13 cellular contexts compared by ENCODE assay signal in genomic region chr17:31491794-31492171, GRCh38.
DNase-seq lines count a peak whose midpoint lies in the region; ATAC-seq, FAIRE-seq and TF ChIP-seq lines count a peak whose summit lies in the region.
"Had no signal": no experiment of that assay in that cellular context is flagged by ENCODE, and none has a peak within 500 bp of the region (broad histone marks: within the 10 kb centered on the region; RNA-seq: fewer than 3 reads in every experiment).

No MANE protein-coding gene starts in this region.

- peak overlapping the region in 1 of 2 experiments; percentile 76; a peak in 2 of 4 replicates for H3K9ac ChIP-seq in K562 (ENCODE audit: insufficient read depth in 1 of 2, low read depth in 2 of 2, low read length in 2 of 2)
- peak overlapping the region; percentile 65 for H3K9ac ChIP-seq in neuronal stem cell (ENCODE audit: low read depth, low read length, poor library complexity)

- no peak for FAIRE-seq in K562 (lab: Jason Lieb, UNC)

- no peak overlapping the region for H4K8ac ChIP-seq in neuronal stem cell (ENCODE audit: low read depth, low read length)

- ATAC-seq in CD8-positive, alpha-beta T cell, result no peak
- ATAC-seq in K562, result no peak
- ATAC-seq in HG02678 (IDR thresholded peaks at IDR 0.05; ENCODE audit: unreplicated experiment), result no peak
- ATAC-seq in HG02938 (IDR thresholded peaks at IDR 0.05; ENCODE audit: unreplicated experiment), result no peak
- ATAC-seq: foreskin keratinocyte, left lobe of liver had no signal

- 76% methylated on average over 13 of the region's 13 CpGs for WGBS in K562 (ENCODE audit: insufficient coverage, low coverage, missing lambda C conversion rate)
- no CpG with 5 or more reads among the region's 13 CpGs for WGBS in neuronal stem cell (ENCODE audit: extremely low coverage in 2 of 2, insufficient read length in 2 of 2, insufficient replicate concordance in 1 of 2), 2 donors

- no peak for TF ChIP-seq RAD21 in K562 (CRISPR knock-in tag; conservative IDR thresholded peaks at IDR 0.05 in 1 of 2, IDR thresholded peaks at IDR 0.05 in 1 of 2)

- POLR2A ChIA-PET in CD8-positive, alpha-beta T cell (lab: Charles Lee), result interaction anchor here (9.5 kb wide), 1 partner anchor 19 kb away, joined by 172 read pairs; no protein-coding TSS in a partner anchor
- POLR2A ChIA-PET in K562 (lab: Yijun Ruan, JAX), result interaction anchor here (1.0 kb wide), 1 partner anchor 8 kb away, joined by 4 read pairs; no protein-coding TSS in a partner anchor

- no peak overlapping the region for H3K18ac ChIP-seq in neuronal stem cell (ENCODE audit: low read length)

- no peaks in the 10 kb centered on the region for H3K27me3 Mint-ChIP-seq in CD8-positive, alpha-beta T cell (ENCODE audit: low read depth)

- no peak for DNase-seq in CD8-positive, alpha-beta T cell
- peak in 1 of 2 experiments; percentile 15 for DNase-seq in HL-60 (ENCODE audit: low read depth in 1 of 2, low spot score in 1 of 2)
- DNase-seq in K562 (ENCODE audit: extremely low read depth in 1 of 4, low spot score in 3 of 4), result no peak
- no peak for DNase-seq in neuronal stem cell (ENCODE audit: low spot score)
- DNase-seq in D341Med (ENCODE audit: low spot score), result no peak
- DNase-seq: cerebellar nuclear complex, DMS79 treated with DMSO at 0.1 percent for 48 hours, NCI-H1417, T-helper 9 cell had no signal

- H4K91ac ChIP-seq in neuronal stem cell (ENCODE audit: low read depth, low read length, poor library complexity), result no peak overlapping the region

- no TSS peak for BruUV-seq in K562 (replicated peaks; lab: Mats Ljungman, UMichigan)

- H3K79me2 ChIP-seq in K562 (ENCODE audit: control insufficient read depth, insufficient read depth, low read length), result peaks cover 17% of the 10 kb centered on the region

- H2AFZ ChIP-seq in K562 (ENCODE audit: low read depth, low read length) (no peak overlapping the region), neuronal stem cell (ENCODE audit: low read length) (no peak overlapping the region)

- no peak overlapping the region for H2BK12ac ChIP-seq in neuronal stem cell (ENCODE audit: low read length)

- peak overlapping the region; percentile 92 for H3K4me3 Mint-ChIP-seq in CD8-positive, alpha-beta T cell

- H3K36me3 Mint-ChIP-seq in CD8-positive, alpha-beta T cell, result peaks cover 4% of the 10 kb centered on the region

- TF ChIP-seq CTCF in CD8-positive, alpha-beta T cell (IDR thresholded peaks at IDR 0.05), result no peak
- TF ChIP-seq CTCF in HL-60 (IDR thresholded peaks at IDR 0.05; ENCODE audit: insufficient read depth, low read length), result no peak
- TF ChIP-seq CTCF in K562 (IDR thresholded peaks at IDR 0.05 in 2 of 3, conservative IDR thresholded peaks at IDR 0.05 in 1 of 3; ENCODE audit: insufficient read depth in 2 of 3, low read depth in 1 of 3, low read length in 3 of 3), result no peak

- H3K4ac ChIP-seq in neuronal stem cell (ENCODE audit: low read length), result no peak overlapping the region

- no peak for TF ChIP-seq POLR2A in K562 (conservative IDR thresholded peaks at IDR 0.05)

- H2BK120ac ChIP-seq in neuronal stem cell (ENCODE audit: low read depth, low read length), result no peak overlapping the region

- no peaks in the 10 kb centered on the region for H3K9me3 ChIP-seq in CD8-positive, alpha-beta T cell (ENCODE audit: low read length)
- no peaks in the 10 kb centered on the region for H3K9me3 ChIP-seq in K562 (replicated peaks; ENCODE audit: control insufficient read depth, insufficient read depth, low read depth, low read length)
- peaks cover 0 to 2% of the 10 kb centered on the region in 2 donors for H3K9me3 ChIP-seq in neuronal stem cell (replicated peaks in 1 of 2; ENCODE audit: control insufficient read depth in 2 of 2, insufficient read depth in 1 of 2, low read depth in 1 of 2, low read length in 2 of 2)

- H3K23ac ChIP-seq in neuronal stem cell (ENCODE audit: low read depth, low read length, poor library complexity), result no peak overlapping the region

- peaks cover 5% of the 10 kb centered on the region for H3K9me1 ChIP-seq in K562 (ENCODE audit: control insufficient read depth, insufficient read depth, low read length)

- H3K27ac Mint-ChIP-seq in CD8-positive, alpha-beta T cell, result peak overlapping the region; percentile 97

- H3K27ac ChIP-seq in CD8-positive, alpha-beta T cell (ENCODE audit: low read depth, low read length), result peak overlapping the region; percentile 4
- H3K27ac ChIP-seq in HL-60 (replicated peaks), result peak overlapping the region; percentile 84
- no peak overlapping the region; the same call in 2 of the 3 replicates for H3K27ac ChIP-seq in K562 (ENCODE audit: extremely low read depth, low read depth, low read length)
- no peak overlapping the region for H3K27ac ChIP-seq in neuronal stem cell (replicated peaks; ENCODE audit: low read length)
- H3K27ac ChIP-seq: foreskin keratinocyte had no signal

- in situ Hi-C loops in K562 (cut with MboI), result no loop called here

- CTCF ChIA-PET in CD8-positive, alpha-beta T cell (lab: Charles Lee), result interaction anchor here (0.5 to 6.0 kb wide), 5 partner anchors 14 to 352 kb away, joined by 3 to 48 read pairs (median 4); no protein-coding TSS in a partner anchor
- CTCF ChIA-PET in K562 (lab: Yijun Ruan, JAX; ENCODE audit: low intra/inter-chr PET ratio), result no interaction called here

- peaks cover 86% of the 10 kb centered on the region for H3K4me1 Mint-ChIP-seq in CD8-positive, alpha-beta T cell (ENCODE audit: low read depth)

- no peak overlapping the region for H2BK5ac ChIP-seq in neuronal stem cell (ENCODE audit: low read length)

- H3K14ac ChIP-seq in neuronal stem cell (ENCODE audit: low read length), result no peak overlapping the region

- intact Hi-C loops in CD8-positive, alpha-beta T cell (cut with DNase I, micrococcal nuclease), result loop anchor here (2.0 to 5.0 kb wide), 4 partner anchors 171 to 664 kb away; partner anchors contain the start of genes EVI2A (in 1 of the 2) and EVI2B (in 1 of the 2)
- intact Hi-C loops in K562 (cut with micrococcal nuclease), result no loop called here

- no peak for TF ChIP-seq EP300 in K562 (IDR thresholded peaks at IDR 0.05; ENCODE audit: low read length)

- H3K4me1 ChIP-seq in CD8-positive, alpha-beta T cell (ENCODE audit: insufficient read depth, low read length), result peaks cover 86% of the 10 kb centered on the region
- H3K4me1 ChIP-seq in K562 (replicated peaks in 1 of 2; ENCODE audit: control insufficient read depth in 2 of 2, insufficient read depth in 2 of 2, low read length in 2 of 2) (peaks cover 60 to 74% of the 10 kb centered on the region in 2 experiments), neuronal stem cell (ENCODE audit: control insufficient read depth in 2 of 2, insufficient read depth in 1 of 2, low read depth in 1 of 2, low read length in 2 of 2) (peaks cover 8 to 19% of the 10 kb centered on the region in 2 donors)

- H3K79me1 ChIP-seq in neuronal stem cell (ENCODE audit: low read depth, low read length), result no peaks in the 10 kb centered on the region

- no peaks in the 10 kb centered on the region for H3K27me3 ChIP-seq in CD8-positive, alpha-beta T cell (ENCODE audit: insufficient read depth, low read length)
- H3K27me3 ChIP-seq in HL-60 (ENCODE audit: insufficient read depth, poor library complexity, severe bottlenecking) (no peaks in the 10 kb centered on the region), K562 (ENCODE audit: control insufficient read depth in 2 of 2, insufficient read depth in 2 of 2, low read length in 2 of 2) (no peaks in the 10 kb centered on the region), neuronal stem cell (ENCODE audit: control insufficient read depth in 3 of 3, insufficient read depth in 3 of 3, low read depth in 1 of 3, low read length in 3 of 3) (peaks cover 4 to 78% (median 17%) of the 10 kb centered on the region in 3 experiments)
- H3K27me3 ChIP-seq: foreskin keratinocyte had no signal

- H3K36me3 ChIP-seq in CD8-positive, alpha-beta T cell (ENCODE audit: insufficient read depth, low read length), result no peaks in the 10 kb centered on the region
- no peaks in the 10 kb centered on the region; the same call in 2 of the 3 replicates for H3K36me3 ChIP-seq in K562 (ENCODE audit: control insufficient read depth, insufficient read depth, low read length)
- no peaks in the 10 kb centered on the region for H3K36me3 ChIP-seq in neuronal stem cell (replicated peaks in 1 of 2; ENCODE audit: control insufficient read depth in 2 of 2, insufficient read depth in 2 of 2, low read length in 2 of 2)

- H3K4me3 ChIP-seq in CD8-positive, alpha-beta T cell (ENCODE audit: low read depth, low read length), result no peak overlapping the region
- H3K4me3 ChIP-seq in HL-60 (replicated peaks; ENCODE audit: insufficient read depth, low read length) (no peak overlapping the region), K562 (no peak overlapping the region), neuronal stem cell (ENCODE audit: low read length in 2 of 2) (no peak overlapping the region)

- H2AK5ac ChIP-seq in neuronal stem cell (ENCODE audit: low read depth, low read length), result peak overlapping the region; percentile 31

- H2BK15ac ChIP-seq in neuronal stem cell (ENCODE audit: low read length), result no peak overlapping the region

- 0 out of 2 replicates have a peak, but pooled peaks cover 6% of the 10 kb centered on the region for H4K20me1 ChIP-seq in K562 (replicated peaks; ENCODE audit: control insufficient read depth, insufficient read depth, low read length)

- H3K4me2 ChIP-seq in K562 (ENCODE audit: insufficient read depth, low read length), result no peak overlapping the region
- H3K4me2 ChIP-seq in neuronal stem cell (ENCODE audit: insufficient read depth, low read length, poor library complexity, severe bottlenecking), result no peak overlapping the region

- H3K9me3 Mint-ChIP-seq in CD8-positive, alpha-beta T cell, result no peaks in the 10 kb centered on the region

TF ChIP-seq in K562, 482 proteins besides CTCF, POLR2A, EP300 and RAD21:
- no peak for TF ChIP-seq ELF2 (CRISPR knock-in tag; IDR thresholded peaks at IDR 0.05)
- TF ChIP-seq MAX (CRISPR knock-in tag; IDR thresholded peaks at IDR 0.05), result 0 out of 2 replicates have a peak, but pooled peaks have one; percentile 12
- TF ChIP-seq BCOR (IDR thresholded peaks at IDR 0.05), result no peak
- TF ChIP-seq, protein P1, sequence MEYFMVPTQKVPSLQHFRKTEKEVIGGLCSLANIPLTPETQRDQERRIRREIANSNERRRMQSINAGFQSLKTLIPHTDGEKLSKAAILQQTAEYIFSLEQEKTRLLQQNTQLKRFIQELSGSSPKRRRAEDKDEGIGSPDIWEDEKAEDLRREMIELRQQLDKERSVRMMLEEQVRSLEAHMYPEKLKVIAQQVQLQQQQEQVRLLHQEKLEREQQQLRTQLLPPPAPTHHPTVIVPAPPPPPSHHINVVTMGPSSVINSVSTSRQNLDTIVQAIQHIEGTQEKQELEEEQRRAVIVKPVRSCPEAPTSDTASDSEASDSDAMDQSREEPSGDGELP (CRISPR knock-in tag; IDR thresholded peaks at IDR 0.05; ENCODE audit: borderline replicate concordance), result 0 out of 2 replicates have a peak, but pooled peaks have one; percentile 16

Comparison
In these comparisons a context has a peak if more than half of its experiments do, and no peak if none do; other contexts are left out.
1. H3K27ac ChIP-seq: peak in CD8-positive, alpha-beta T cell (single experiment) and HL-60 (single experiment); none in K562 (single experiment) and neuronal stem cell (single experiment).